11 cellular contexts compared by ENCODE assay signal in the genomic region with DNA sequence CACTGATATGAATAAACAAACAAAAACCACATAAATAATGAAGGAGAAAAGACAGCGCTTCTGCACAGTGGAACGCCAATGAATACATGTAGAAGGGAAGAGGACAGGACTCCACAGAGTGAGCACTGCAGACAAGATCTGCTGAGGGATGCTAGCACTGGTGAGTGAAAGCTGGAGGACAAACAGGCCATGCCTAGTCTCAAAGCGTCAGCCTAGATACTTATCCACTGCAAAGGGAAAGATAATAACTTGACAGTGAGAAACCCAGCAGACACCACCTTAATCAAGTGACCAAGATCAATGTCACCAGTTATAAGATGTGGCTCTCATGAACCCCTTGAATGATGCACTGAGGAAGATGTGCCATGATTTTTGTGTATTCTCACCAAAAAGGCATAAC.
"Had no signal": no experiment of that assay in that cellular context is flagged by ENCODE, and none has a peak within 500 bp of the region (broad histone marks: within the 10 kb centered on the region; RNA-seq: fewer than 3 reads in every experiment).

No MANE protein-coding gene starts in this region.

- DNase-seq: GM23248, GOT3, H7, H9, HCEC 1CT, HFFc6 had no signal

- ATAC-seq: GM23338, HCT116 had no signal

- H3K9me3 ChIP-seq: HAP-1 had no signal

- FAIRE-seq: H1, H54 had no signal

- H3K4me3 ChIP-seq: GM23248, GM23338, HAP-1 had no signal

- H3K9me3 Mint-ChIP-seq: GM23338, H9, HFFc6 had no signal

- H3K4me1 ChIP-seq: HAP-1 had no signal

- H3K4me3 Mint-ChIP-seq: GM23338, H9, HFFc6 had no signal

- H3K9ac ChIP-seq: GM23248 had no signal

- H3K4me1 Mint-ChIP-seq: GM23338, H9 had no signal

- H2AFZ ChIP-seq: GM23248, GM23338 had no signal

- H3K27ac Mint-ChIP-seq: GM23338, H9, HFFc6 had no signal

- H3K4me2 ChIP-seq: GM23338 had no signal

- H3K36me3 ChIP-seq: HAP-1 had no signal

- H3K27ac ChIP-seq: GM23248 had no signal
